ENCODE assay signal across 8 cellular contexts in the genomic region with DNA sequence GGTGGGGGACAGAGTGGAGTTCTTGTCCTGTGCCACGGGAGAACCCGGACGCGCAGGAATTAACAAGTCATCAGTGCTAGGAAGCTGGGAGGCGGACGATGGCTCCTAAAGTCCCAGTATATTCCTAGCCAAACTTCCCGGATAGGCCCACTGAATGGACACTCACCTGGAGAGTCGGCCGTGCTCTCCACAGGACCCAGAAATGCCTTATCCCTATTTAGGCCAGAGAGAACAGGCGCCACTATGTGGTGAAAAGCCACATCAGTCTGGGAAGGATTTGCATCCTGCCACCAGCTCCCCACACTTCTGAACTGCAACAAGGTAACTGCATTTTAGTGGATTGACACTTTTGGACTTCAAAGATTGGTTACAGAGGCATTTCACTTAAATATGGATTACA. TPM values are rescaled to one million over a fixed set of nuclear protein-coding genes. Genes with fewer than 3 reads are reported as not detected.
A peak's percentile ranks its signal among the peaks of the same experiment; 100 is the strongest.
DNase-seq lines count a peak whose midpoint lies in the region; ATAC-seq, FAIRE-seq and TF ChIP-seq lines count a peak whose summit lies in the region.

No MANE protein-coding gene starts in this region.

- DNase-seq in SIG-M5 treated with dmso at 0.1 percent for 504 hours (lab: John Stamatoyannopoulos, UW; ENCODE audit: unreplicated experiment) (peak; percentile 13), SIG-M5 (lab: John Stamatoyannopoulos, UW) (no peak), NCI-H2107 (lab: John Stamatoyannopoulos, UW) (peak; percentile 14), bronchial epithelial cell (ENCODE audit: low read depth) (peak; percentile 65), left lung (peak in 1 of 2 donors; percentile 36), NCI-H446 (lab: John Stamatoyannopoulos, UW) (no peak)

- no peak for FAIRE-seq in bronchial epithelial cell (lab: Jason Lieb, UNC)

- intact Hi-C loops in left lung (cut with DNase I) = no loop called here

- no peaks in the 10 kb centered on the region for H3K36me3 ChIP-seq in bronchial epithelial cell (ENCODE audit: control insufficient read depth, insufficient read depth, low read length)
- H3K36me3 ChIP-seq in left lung = no peaks in the 10 kb centered on the region

- H3K4me3 ChIP-seq in bronchial epithelial cell (ENCODE audit: low read depth, low read length) (no peak overlapping the region), left lung (peak overlapping the region in 1 of 2 donors; percentile 56)

- H3K27me3 ChIP-seq in bronchial epithelial cell (ENCODE audit: control insufficient read depth, insufficient read depth, low read length) = no peaks in the 10 kb centered on the region
- peaks cover 6 to 34% of the 10 kb centered on the region in 2 donors for H3K27me3 ChIP-seq in left lung

- ATAC-seq in left lung = peak; percentile 85
- ATAC-seq in HG02981 (IDR thresholded peaks at IDR 0.05; ENCODE audit: unreplicated experiment) = no peak
- no peak for ATAC-seq in GM19397 (IDR thresholded peaks at IDR 0.05; ENCODE audit: unreplicated experiment)

- peaks cover 0 to 11% of the 10 kb centered on the region in 2 donors for H3K4me1 ChIP-seq in left lung

- H3K27ac ChIP-seq in left lung = no peak overlapping the region

- TF ChIP-seq CTCF in bronchial epithelial cell (IDR thresholded peaks at IDR 0.05; ENCODE audit: insufficient read depth, low read length, severe bottlenecking) (peak; percentile 57), left lung (IDR thresholded peaks at IDR 0.05) (no peak)

- H3K9me3 ChIP-seq in left lung = no peaks in the 10 kb centered on the region

RNA-seq across cellular contexts. Expression of a gene that starts 1.1 kb away (rescaled TPM):
- total RNA-seq in bronchial epithelial cell = 0.26 TPM in 1 of 2 replicates, not detected in the other
- 1 to 10 TPM in 1 of 2 donors, not detected in 1; 1.3 TPM for total RNA-seq in left lung

Comparison
In these comparisons a context has a peak if more than half of its experiments do, and no peak if none do; other contexts are left out.
1. DNase-seq: peak in SIG-M5 treated with dmso at 0.1 percent for 504 hours (single experiment), NCI-H2107 (single experiment) and bronchial epithelial cell (single experiment); none in SIG-M5 (single experiment) and NCI-H446 (0 of 2).